18 cellular contexts compared by ENCODE assay signal in genomic region chr17:28503420-28503819, GRCh38. TPM values are rescaled to one million over a fixed set of nuclear protein-coding genes. Genes with fewer than 3 reads are reported as not detected.
DNase-seq lines count a peak whose midpoint lies in the region; ATAC-seq and TF ChIP-seq lines count a peak whose summit lies in the region.
"Had no signal": no experiment of that assay in that cellular context is flagged by ENCODE, and none has a peak within 500 bp of the region (broad histone marks: within the 10 kb centered on the region; RNA-seq: fewer than 3 reads in every experiment).

No MANE protein-coding gene starts in this region.

- no peak for TF ChIP-seq POLR2A in right lobe of liver (IDR thresholded peaks at IDR 0.05)

- intact Hi-C loops in right lobe of liver (cut with DNase I): no loop called here

- H3K4me1 ChIP-seq in osteoblast (ENCODE audit: insufficient read depth, low read length) (no peaks in the 10 kb centered on the region), right lobe of liver (no peaks in the 10 kb centered on the region)
- H3K4me1 ChIP-seq: A549, Caco-2 had no signal

- H3K4me3 ChIP-seq in osteoblast (ENCODE audit: insufficient read depth, low read length) (no peak overlapping the region), right lobe of liver (no peak overlapping the region)
- H3K4me3 ChIP-seq: A549; BLaER1 treated with 17β-estradiol and CSF1 and Interleukin-3, amounts not matched to agents 10 nM and 100 nM had no signal

- H3K27me3 ChIP-seq in osteoblast (ENCODE audit: insufficient read depth, low read length) (peaks cover 52% of the 10 kb centered on the region), right lobe of liver (no peaks in the 10 kb centered on the region)

- POLR2A ChIA-PET in HEK293T (lab: Yijun Ruan, JAX): interaction anchor here (0.9 kb wide), 1 partner anchor 96 kb away, joined by 3 read pairs; no protein-coding TSS in a partner anchor

- CTCF ChIA-PET in HEK293T (lab: Yijun Ruan, JAX): interaction anchor here (0.7 to 1.3 kb wide), 4 partner anchors 8 to 37 kb away, joined by 3 to 5 read pairs (median 4); no protein-coding TSS in a partner anchor

- TF ChIP-seq CTCF in osteoblast (IDR thresholded peaks at IDR 0.05; ENCODE audit: extremely low read depth, low read depth, low read length): no peak
- TF ChIP-seq CTCF in right lobe of liver (IDR thresholded peaks at IDR 0.05): no peak

- H3K9me3 ChIP-seq in osteoblast (ENCODE audit: low read depth, low read length) (no peaks in the 10 kb centered on the region), right lobe of liver (no peaks in the 10 kb centered on the region)
- H3K9me3 ChIP-seq: A549; BLaER1 treated with 17β-estradiol and CSF1 and Interleukin-3, amounts not matched to agents 10 nM and 100 nM; Caco-2 had no signal

- H3K79me2 ChIP-seq in osteoblast (ENCODE audit: insufficient read depth, low read length): no peaks in the 10 kb centered on the region

- no peak for ATAC-seq in HG02571 (IDR thresholded peaks at IDR 0.05; ENCODE audit: unreplicated experiment)
- ATAC-seq in right lobe of liver: no peak
- ATAC-seq: A549; CD8-positive, alpha-beta T cell had no signal

- H4K20me1 ChIP-seq in osteoblast (ENCODE audit: insufficient read depth, low read length): no peaks in the 10 kb centered on the region
- H4K20me1 ChIP-seq: BLaER1 treated with 17β-estradiol and CSF1 and Interleukin-3, amounts not matched to agents 10 nM and 100 nM had no signal

- 69% methylated on average over 3 of the region's 3 CpGs for WGBS in right lobe of liver (ENCODE audit: insufficient coverage, low coverage, low lambda C conversion rate, missing lambda C conversion rate)

- DNase-seq in HEK293T (ENCODE audit: extremely low spot score) (no peak), NCI-H2171 treated with DMSO at 0.1 percent for 48 hours (lab: John Stamatoyannopoulos, UW) (peak; percentile 73), osteoblast (ENCODE audit: insufficient read length, low spot score, missing footprints) (peak; percentile 50), right lobe of liver (no peak)
- DNase-seq: AML-193; Caco-2; Calu3; CD4-positive, alpha-beta T cell; CD8-positive, alpha-beta T cell; DMS79 treated with DMSO at 0.1 percent for 48 hours; GF-D8 had no signal

- H3K27ac ChIP-seq in osteoblast (ENCODE audit: low read depth, low read length) (no peak overlapping the region), right lobe of liver (no peak overlapping the region)
- H3K27ac ChIP-seq: 22Rv1; A549; BLaER1 treated with 17β-estradiol and CSF1 and Interleukin-3, amounts not matched to agents 10 nM and 100 nM; C4-2B had no signal

- H3K36me3 ChIP-seq in osteoblast (ENCODE audit: insufficient read depth, low read length): no peaks in the 10 kb centered on the region
- no peaks in the 10 kb centered on the region for H3K36me3 ChIP-seq in right lobe of liver
- H3K36me3 ChIP-seq: BLaER1 treated with 17β-estradiol and CSF1 and Interleukin-3, amounts not matched to agents 10 nM and 100 nM had no signal

- H2AFZ ChIP-seq in osteoblast (ENCODE audit: low read length): no peak overlapping the region

- H3K4me2 ChIP-seq in osteoblast (ENCODE audit: insufficient read depth, low read length): no peak overlapping the region
- H3K4me2 ChIP-seq: A549; BLaER1 treated with 17β-estradiol and CSF1 and Interleukin-3, amounts not matched to agents 10 nM and 100 nM had no signal

TF ChIP-seq in HEK293T, 16 proteins besides CTCF, POLR2A, EP300 and RAD21:
- peak; percentile 83 for TF ChIP-seq ZNF384 (IDR thresholded peaks at IDR 0.05)
- TF ChIP-seq TARDBP (IDR thresholded peaks at IDR 0.05): no peak
- TF ChIP-seq FOXM1 (IDR thresholded peaks at IDR 0.05; ENCODE audit: borderline replicate concordance): no peak

RNA-seq across cellular contexts. Expression of gene FOXN1, which starts 2.7 kb away (rescaled TPM):
- total RNA-seq in osteoblast (not detected in 2 replicates), right lobe of liver (not detected)
- total RNA-seq: A172; B cell; Calu3; CD4-positive, alpha-beta T cell; CD8-positive, alpha-beta T cell had no signal

RNA-seq across cellular contexts. Expression of gene SLC13A2, which starts 30.0 kb away (rescaled TPM):
- total RNA-seq in osteoblast (not detected in 2 replicates), right lobe of liver (under 1 TPM; 0.09 to 0.49 (median 0.24) TPM)
- total RNA-seq: A172; B cell; Calu3; CD4-positive, alpha-beta T cell; CD8-positive, alpha-beta T cell had no signal

RNA-seq across cellular contexts. Expression of gene UNC119, which starts 49.0 kb away (rescaled TPM):
- total RNA-seq in osteoblast (23.2 and 25.0 TPM in 2 replicates), right lobe of liver (10 to 100 TPM; 11.5 to 37.8 (median 13.1) TPM)

Comparison
In these comparisons a context has a peak if more than half of its experiments do, and no peak if none do; other contexts are left out.
1. DNase-seq: peak in NCI-H2171 treated with DMSO at 0.1 percent for 48 hours (single experiment) and osteoblast (single experiment); none in HEK293T (single experiment) and right lobe of liver (0 of 3).